30 cellular contexts compared by ENCODE assay signal in the genomic region with DNA sequence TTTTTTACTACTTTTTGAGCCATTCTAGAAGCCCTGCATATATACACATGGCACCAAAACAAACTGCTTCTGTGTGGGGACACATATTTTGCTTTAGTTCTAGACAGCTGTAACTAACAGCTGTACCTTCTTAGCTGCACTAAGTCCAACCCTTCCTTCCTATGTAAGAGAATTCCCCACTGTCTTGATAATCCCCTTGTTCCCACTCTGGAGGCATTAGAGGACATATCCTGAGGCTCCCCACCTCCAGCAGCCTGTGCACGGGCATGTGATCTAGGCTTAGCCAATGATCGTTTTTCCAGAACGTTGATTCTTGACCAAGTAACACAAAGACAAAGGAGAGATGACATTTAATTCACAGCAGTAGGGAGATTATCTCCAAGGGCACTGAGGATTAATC.
"Had no signal": no experiment of that assay in that cellular context is flagged by ENCODE, and none has a peak within 500 bp of the region (broad histone marks: within the 10 kb centered on the region; RNA-seq: fewer than 3 reads in every experiment).

No MANE protein-coding gene starts in this region.

- H2AFZ ChIP-seq: neural progenitor cell, parathyroid adenoma had no signal

- ATAC-seq: naive thymus-derived CD8-positive, alpha-beta T cell; natural killer cell treated with Interleukin-12 subunit alpha and Interleukin-12 subunit beta and Interleukin-15 and Interleukin-18, amount 100 ng/mL, for 72 hours; psoas muscle; right cardiac atrium; stimulated activated memory B cell treated with anti-CD40 and anti-IgM and Interleukin-4, amounts not matched to agents 10 μg/mL and 1 μg/mL and 100 μg/mL, for 72 hours; stimulated activated naive CD8-positive, alpha-beta T cell treated with anti-CD3 and anti-CD28 coated beads, Interleukin-15, amount 100 ng/mL, for 72 hours; stimulated activated naive CD8-positive, alpha-beta T cell treated with anti-CD3 and anti-CD28 coated beads, Interleukin-15, Interleukin-2, amounts not matched to agents 100 U/mL and 50 U/mL, for 24 hours; upper lobe of right lung had no signal

- DNase-seq: naive B cell; naive thymus-derived CD8-positive, alpha-beta T cell; occipital lobe; ovary; posterior cingulate gyrus; psoas muscle; right cardiac atrium; sigmoid colon; spleen; stimulated activated CD4-positive, alpha-beta T cell treated with anti-CD3 and anti-CD28 coated beads, Interleukin-12 subunit alpha, Interleukin-12 subunit beta, amount 100 ng/mL, for 4 hours; stimulated activated CD4-positive, alpha-beta T cell treated with anti-CD3 and anti-CD28 coated beads, Interleukin-1b, Interleukin-23, amount 100 ng/mL, for 48 hours; stimulated activated CD4-positive, alpha-beta T cell treated with anti-CD3 and anti-CD28 coated beads, Interleukin-4, amount 100 ng/mL, for 1 hour; stimulated activated CD4-positive, alpha-beta T cell treated with anti-CD3 and anti-CD28 coated beads, Interleukin-4, amount 100 ng/mL, for 4 hours; stimulated activated CD8-positive, alpha-beta memory T cell treated with anti-CD3 and anti-CD28 coated beads, Interleukin-4, amount 100 ng/mL, for 48 hours; stimulated activated naive CD4-positive, alpha-beta T cell; stimulated activated naive CD8-positive, alpha-beta T cell treated with anti-CD3 and anti-CD28 coated beads, Interleukin-15, amount 100 ng/mL, for 72 hours; stimulated activated naive CD8-positive, alpha-beta T cell treated with anti-CD3 and anti-CD28 coated beads, Interleukin-15, Interleukin-2, amounts not matched to agents 100 U/mL and 50 U/mL, for 24 hours; substantia nigra; testis; tibial artery; transverse colon; upper lobe of right lung had no signal

- H3K9ac ChIP-seq: neural progenitor cell, parathyroid adenoma had no signal

- H3K4me1 ChIP-seq: neural progenitor cell, parathyroid adenoma, psoas muscle, sigmoid colon, spleen, suprapubic skin, testis, tibial artery, transverse colon, upper lobe of right lung, vagina had no signal

- H3K4me2 ChIP-seq: neural progenitor cell, smooth muscle cell had no signal

- H3K27me3 ChIP-seq: neural progenitor cell, ovary, sigmoid colon, spleen, suprapubic skin, testis, tibial artery, transverse colon, upper lobe of right lung, vagina had no signal

- H3K9me3 ChIP-seq: ovary, psoas muscle, sigmoid colon, spleen, suprapubic skin, testis, tibial artery, transverse colon, upper lobe of right lung, vagina had no signal

- H3K27ac ChIP-seq: neural progenitor cell, ovary, parathyroid adenoma, psoas muscle, sigmoid colon, skin epidermis, spleen, suprapubic skin, testis, tibial artery, transverse colon, upper lobe of right lung, vagina had no signal

- H3K4me3 ChIP-seq: neural progenitor cell, ovary, psoas muscle, sigmoid colon, skin epidermis, smooth muscle cell, spleen, suprapubic skin, testis, tibial artery, transverse colon, upper lobe of right lung, vagina had no signal

- H3K36me3 ChIP-seq: neural progenitor cell, ovary, sigmoid colon, spleen, suprapubic skin, tibial artery, transverse colon, upper lobe of right lung, vagina had no signal

- H3K79me2 ChIP-seq: parathyroid adenoma had no signal
